Comparison of ENCODE assay signal across 16 cellular contexts in the genomic region with DNA sequence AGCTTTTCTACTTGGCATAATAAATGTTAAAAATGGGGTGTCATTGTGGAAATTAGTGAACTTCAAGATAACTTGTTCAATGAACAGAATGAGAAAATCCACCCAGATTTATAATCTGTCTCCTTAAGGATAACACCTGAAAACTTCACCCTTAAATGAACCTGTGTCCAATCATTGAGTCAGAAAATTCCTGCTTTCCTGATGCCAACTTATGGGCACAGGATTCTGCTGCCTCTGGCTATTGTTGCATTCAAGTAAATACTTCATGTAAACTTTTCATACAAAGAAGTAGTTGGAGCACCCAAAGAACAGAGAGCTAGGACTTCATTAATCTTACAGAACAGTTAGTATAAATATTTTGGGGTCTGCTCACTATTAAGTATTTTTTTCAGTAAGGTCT.
"Had no signal": no experiment of that assay in that cellular context is flagged by ENCODE, and none has a peak within 500 bp of the region (broad histone marks: within the 10 kb centered on the region; RNA-seq: fewer than 3 reads in every experiment).

No MANE protein-coding gene starts in this region.

- H3K4me3 ChIP-seq: adrenal gland, lower lobe of right lung had no signal

- H3K27ac Mint-ChIP-seq: activated CD8-positive, alpha-beta T cell treated with anti-CD3 and anti-CD28 coated beads for 36 hours; immature natural killer cell; mesothelial cell of epicardium; stimulated activated naive CD8-positive, alpha-beta T cell treated with anti-CD3 and anti-CD28 coated beads, Interleukin-15, amount 100 ng/mL, for 72 hours; type B pancreatic cell had no signal

- ATAC-seq: activated CD8-positive, alpha-beta T cell treated with anti-CD3 and anti-CD28 coated beads for 36 hours; activated T-cell treated with anti-CD3 and anti-CD28 coated beads, Interleukin-2, amount 50 U/mL, for 4 hours; left colon; sciatic nerve; stimulated activated naive CD8-positive, alpha-beta T cell treated with anti-CD3 and anti-CD28 coated beads, Interleukin-15, amount 100 ng/mL, for 72 hours had no signal

- DNase-seq: activated CD4-positive, alpha-beta T cell treated with anti-CD3 and anti-CD28 coated beads for 1 hour; activated CD8-positive, alpha-beta T cell treated with anti-CD3 and anti-CD28 coated beads for 36 hours; activated effector memory CD4-positive, alpha-beta T cell treated with Interleukin-2 at 50 U/mL for 16 hours; activated naive CD4-positive, alpha-beta T cell treated with anti-CD3 and anti-CD28 coated beads, Interleukin-2, amount 50 U/mL, for 16 hours; activated T-cell treated with anti-CD3 and anti-CD28 coated beads, Interleukin-2, amount 50 U/mL, for 4 hours; adrenal gland; caudate nucleus; head of caudate nucleus; immature natural killer cell; left colon; lower lobe of right lung; stimulated activated CD4-positive, alpha-beta T cell treated with anti-CD3 and anti-CD28 coated beads, Interleukin-1b, Interleukin-23, amount 100 ng/mL, for 48 hours; stimulated activated naive CD8-positive, alpha-beta T cell treated with anti-CD3 and anti-CD28 coated beads, Interleukin-15, amount 100 ng/mL, for 72 hours had no signal

- H3K27me3 Mint-ChIP-seq: type B pancreatic cell had no signal

- H3K27ac ChIP-seq: adrenal gland, lower lobe of right lung had no signal

- H3K9me3 ChIP-seq: adrenal gland, lower lobe of right lung had no signal

- H3K36me3 Mint-ChIP-seq: immature natural killer cell had no signal

- H3K4me3 Mint-ChIP-seq: activated CD8-positive, alpha-beta T cell treated with anti-CD3 and anti-CD28 coated beads for 36 hours; activated T-cell treated with anti-CD3 and anti-CD28 coated beads, Interleukin-2, amount 50 U/mL, for 4 hours; immature natural killer cell; mesothelial cell of epicardium; stimulated activated naive CD8-positive, alpha-beta T cell treated with anti-CD3 and anti-CD28 coated beads, Interleukin-15, amount 100 ng/mL, for 72 hours; type B pancreatic cell had no signal

- H3K36me3 ChIP-seq: adrenal gland, lower lobe of right lung had no signal

- H3K4me1 ChIP-seq: adrenal gland, lower lobe of right lung had no signal

- H3K4me1 Mint-ChIP-seq: immature natural killer cell; mesothelial cell of epicardium; stimulated activated naive CD8-positive, alpha-beta T cell treated with anti-CD3 and anti-CD28 coated beads, Interleukin-15, amount 100 ng/mL, for 72 hours had no signal

- H3K27me3 ChIP-seq: adrenal gland had no signal
